19 cellular contexts compared by ENCODE assay signal in genomic region chr16:81620796-81621195, GRCh38.
DNase-seq lines count a peak whose midpoint lies in the region; ATAC-seq and TF ChIP-seq lines count a peak whose summit lies in the region.
"Had no signal": no experiment of that assay in that cellular context is flagged by ENCODE, and none has a peak within 500 bp of the region (broad histone marks: within the 10 kb centered on the region; RNA-seq: fewer than 3 reads in every experiment).

No MANE protein-coding gene starts in this region.

- no peaks in the 10 kb centered on the region for H3K9me3 Mint-ChIP-seq in CD4-positive, alpha-beta memory T cell
- H3K9me3 Mint-ChIP-seq in activated T-helper 2 cell treated with anti-CD3 and anti-CD28 coated beads, Interferon-gamma antibody, Interleukin-2, Interleukin-4, amounts not matched to agents 10 μg/mL and 5 μg/mL and 100 μg/mL, durations not matched to agents 14 hours and 24 hours and 36 hours, result no peaks in the 10 kb centered on the region
- no peaks in the 10 kb centered on the region for H3K9me3 Mint-ChIP-seq in immature natural killer cell
- H3K9me3 Mint-ChIP-seq: natural killer cell had no signal

- H3K27ac Mint-ChIP-seq in CD4-positive, alpha-beta memory T cell, result peak overlapping the region in 4 of 7 donors; percentile 22 to 81 (median 66)
- peak overlapping the region; percentile 30 for H3K27ac Mint-ChIP-seq in activated T-helper 2 cell treated with anti-CD3 and anti-CD28 coated beads, Interferon-gamma antibody, Interleukin-2, Interleukin-4, amounts not matched to agents 10 μg/mL and 5 μg/mL and 100 μg/mL, durations not matched to agents 14 hours and 24 hours and 36 hours
- H3K27ac Mint-ChIP-seq in immature natural killer cell, result peak overlapping the region in 5 of 6 donors; percentile 24 to 87 (median 72)

- no peak overlapping the region for H3K27ac ChIP-seq in CD4-positive, alpha-beta memory T cell (ENCODE audit: low read depth, low read length)
- peak overlapping the region; percentile 98 for H3K27ac ChIP-seq in smooth muscle cell (ENCODE audit: low read depth)

- ATAC-seq in GM18511 (IDR thresholded peaks at IDR 0.05; ENCODE audit: unreplicated experiment) (no peak), GM21576 (IDR thresholded peaks at IDR 0.05; ENCODE audit: unreplicated experiment) (no peak)
- ATAC-seq: K562, natural killer cell had no signal

- no peak overlapping the region for H3K4me3 Mint-ChIP-seq in CD4-positive, alpha-beta memory T cell
- no peak overlapping the region for H3K4me3 Mint-ChIP-seq in activated T-helper 2 cell treated with anti-CD3 and anti-CD28 coated beads, Interferon-gamma antibody, Interleukin-2, Interleukin-4, amounts not matched to agents 10 μg/mL and 5 μg/mL and 100 μg/mL, durations not matched to agents 14 hours and 24 hours and 36 hours (ENCODE audit: low read depth)
- H3K4me3 Mint-ChIP-seq in immature natural killer cell, result no peak overlapping the region
- H3K4me3 Mint-ChIP-seq: natural killer cell had no signal

- H3K4me1 Mint-ChIP-seq in CD4-positive, alpha-beta memory T cell, result peaks cover 15 to 24% (median 18%) of the 10 kb centered on the region in 4 donors
- H3K4me1 Mint-ChIP-seq in activated T-helper 2 cell treated with anti-CD3 and anti-CD28 coated beads, Interferon-gamma antibody, Interleukin-2, Interleukin-4, amounts not matched to agents 10 μg/mL and 5 μg/mL and 100 μg/mL, durations not matched to agents 14 hours and 24 hours and 36 hours (ENCODE audit: low read depth), result peaks cover 25% of the 10 kb centered on the region
- peaks cover 17 to 25% of the 10 kb centered on the region in 2 donors for H3K4me1 Mint-ChIP-seq in immature natural killer cell

- POLR2A ChIA-PET in CD4-positive, alpha-beta memory T cell (lab: Charles Lee; ENCODE audit: partially characterized antibody), result interaction anchor here (1.1 to 2.9 kb wide), 2 partner anchors 102 to 175 kb away, joined by 3 to 7 read pairs; no protein-coding TSS in a partner anchor

- WGBS in smooth muscle cell (ENCODE audit: low lambda C conversion rate), result 80% methylated on average over 9 of the region's 9 CpGs

- H3F3A ChIP-seq in smooth muscle cell (ENCODE audit: low read depth), result peaks cover 11% of the 10 kb centered on the region

- CTCF ChIA-PET in CD4-positive, alpha-beta memory T cell (lab: Charles Lee; ENCODE audit: partially characterized antibody), result interaction anchor here (1.0 to 6.2 kb wide), 8 partner anchors 8 to 306 kb away, joined by 3 to 112 read pairs (median 20); partner anchors contain the start of gene GAN

- no peak overlapping the region for H3K4me2 ChIP-seq in smooth muscle cell

- H3K36me3 Mint-ChIP-seq in CD4-positive, alpha-beta memory T cell, result peaks cover 4 to 8% of the 10 kb centered on the region in 2 donors
- peaks cover 38% of the 10 kb centered on the region for H3K36me3 Mint-ChIP-seq in activated T-helper 2 cell treated with anti-CD3 and anti-CD28 coated beads, Interferon-gamma antibody, Interleukin-2, Interleukin-4, amounts not matched to agents 10 μg/mL and 5 μg/mL and 100 μg/mL, durations not matched to agents 14 hours and 24 hours and 36 hours (ENCODE audit: low read depth)
- H3K36me3 Mint-ChIP-seq in immature natural killer cell, result peaks cover 3 to 8% (median 4%) of the 10 kb centered on the region in 3 donors
- H3K36me3 Mint-ChIP-seq: natural killer cell had no signal

- no peak overlapping the region for H2AFZ ChIP-seq in smooth muscle cell (ENCODE audit: low read depth)

- peaks cover 25% of the 10 kb centered on the region for H3K4me1 ChIP-seq in CD4-positive, alpha-beta memory T cell (ENCODE audit: insufficient read depth, low read length)
- H3K4me1 ChIP-seq in smooth muscle cell (ENCODE audit: low read depth), result peaks cover 11% of the 10 kb centered on the region

- no peaks in the 10 kb centered on the region for H3K36me3 ChIP-seq in CD4-positive, alpha-beta memory T cell (ENCODE audit: insufficient read depth, low read length)
- H3K36me3 ChIP-seq in smooth muscle cell (ENCODE audit: low read depth), result no peaks in the 10 kb centered on the region

- H3K9me3 ChIP-seq in CD4-positive, alpha-beta memory T cell (ENCODE audit: control insufficient read depth in 1 of 2, low read length in 2 of 2), result no peaks in the 10 kb centered on the region
- H3K9me3 ChIP-seq in smooth muscle cell (replicated peaks; ENCODE audit: low read depth), result no peaks in the 10 kb centered on the region

- no peaks in the 10 kb centered on the region for H3K27me3 ChIP-seq in CD4-positive, alpha-beta memory T cell (ENCODE audit: insufficient read depth, low read length)
- no peaks in the 10 kb centered on the region for H3K27me3 ChIP-seq in smooth muscle cell (ENCODE audit: low read depth)

- H3K9ac ChIP-seq in smooth muscle cell (ENCODE audit: low read depth), result peak overlapping the region; percentile 84

- H4K20me1 ChIP-seq in smooth muscle cell (ENCODE audit: low read depth), result peaks cover 10% of the 10 kb centered on the region

- H3K79me2 ChIP-seq in smooth muscle cell (ENCODE audit: low read depth), result peaks cover 40% of the 10 kb centered on the region

- no peak for DNase-seq in CD4-positive, alpha-beta memory T cell
- no peak for DNase-seq in activated T-helper 2 cell treated with anti-CD3 and anti-CD28 coated beads, Interferon-gamma antibody, Interleukin-2, Interleukin-4, amounts not matched to agents 10 μg/mL and 5 μg/mL and 100 μg/mL, durations not matched to agents 14 hours and 24 hours and 36 hours (ENCODE audit: low spot score)
- DNase-seq in immature natural killer cell (no peak), smooth muscle cell (lab: John Stamatoyannopoulos, UW; ENCODE audit: unreplicated experiment) (no peak), DMS153 treated with DMSO at 0.1 percent for 48 hours (lab: John Stamatoyannopoulos, UW; ENCODE audit: unreplicated experiment) (no peak)
- no peak for DNase-seq in activated CD4-positive, alpha-beta T cell treated with anti-CD3 and anti-CD28 coated beads for 48 hours
- DNase-seq: activated gamma-delta T cell; DND-41; effector memory CD4-positive, alpha-beta T cell; hippocampal formation; islet precursor cell; MV-4-11; natural killer cell; NCI-H1694 treated with DMSO at 0.1 percent for 48 hours; NCI-H2227 treated with DMSO at 0.1 percent for 48 hours; stimulated activated CD4-positive, alpha-beta T cell treated with anti-CD3 and anti-CD28 coated beads, Interleukin-2, amount 100 ng/mL, for 48 hours had no signal

- TF ChIP-seq CTCF in smooth muscle cell (IDR thresholded peaks at IDR 0.05; ENCODE audit: borderline replicate concordance, insufficient read depth, poor library complexity, severe bottlenecking), result no peak

- no peak overlapping the region for H3K4me3 ChIP-seq in CD4-positive, alpha-beta memory T cell (ENCODE audit: low read length in 2 of 2)
- H3K4me3 ChIP-seq in smooth muscle cell, result no peak overlapping the region
- H3K4me3 ChIP-seq: K562 had no signal

- no peaks in the 10 kb centered on the region for H3K27me3 Mint-ChIP-seq in CD4-positive, alpha-beta memory T cell
- H3K27me3 Mint-ChIP-seq in activated T-helper 2 cell treated with anti-CD3 and anti-CD28 coated beads, Interferon-gamma antibody, Interleukin-2, Interleukin-4, amounts not matched to agents 10 μg/mL and 5 μg/mL and 100 μg/mL, durations not matched to agents 14 hours and 24 hours and 36 hours (ENCODE audit: low read depth), result no peaks in the 10 kb centered on the region
- H3K27me3 Mint-ChIP-seq in immature natural killer cell (ENCODE audit: low read depth in 3 of 3), result peaks cover 0 to 7% (median 7%) of the 10 kb centered on the region in 3 donors

- intact Hi-C loops in CD4-positive, alpha-beta memory T cell (cut with micrococcal nuclease), result no loop called here
- intact Hi-C loops in activated T-helper 2 cell treated with anti-CD3 and anti-CD28 coated beads, Interferon-gamma antibody, Interleukin-2, Interleukin-4, amounts not matched to agents 10 μg/mL and 5 μg/mL and 100 μg/mL, durations not matched to agents 14 hours and 24 hours and 36 hours (cut with micrococcal nuclease), result loop anchor here (5.0 kb wide), 1 partner anchor 117 kb away; no protein-coding TSS in a partner anchor
